Comparison of ENCODE assay signal across 2 cellular contexts in genomic region chr6:781350-781961, GRCh38.
TF ChIP-seq lines count a peak whose summit lies in the region.

No MANE protein-coding gene starts in this region.

TF ChIP-seq in IMR-90, 13 proteins besides CTCF, POLR2A, EP300 and RAD21:
- TF ChIP-seq NFE2L2 (IDR thresholded peaks at IDR 0.05; ENCODE audit: low read depth, low read length) = peak; percentile 31; the same call in 1 of the 2 replicates
- TF ChIP-seq, protein P1, sequence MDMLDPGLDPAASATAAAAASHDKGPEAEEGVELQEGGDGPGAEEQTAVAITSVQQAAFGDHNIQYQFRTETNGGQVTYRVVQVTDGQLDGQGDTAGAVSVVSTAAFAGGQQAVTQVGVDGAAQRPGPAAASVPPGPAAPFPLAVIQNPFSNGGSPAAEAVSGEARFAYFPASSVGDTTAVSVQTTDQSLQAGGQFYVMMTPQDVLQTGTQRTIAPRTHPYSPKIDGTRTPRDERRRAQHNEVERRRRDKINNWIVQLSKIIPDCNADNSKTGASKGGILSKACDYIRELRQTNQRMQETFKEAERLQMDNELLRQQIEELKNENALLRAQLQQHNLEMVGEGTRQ (IDR thresholded peaks at IDR 0.05; ENCODE audit: low read depth, low read length) = no peak

TF ChIP-seq in H1, 55 proteins besides CTCF, POLR2A, EP300 and RAD21:
- TF ChIP-seq, protein P2, sequence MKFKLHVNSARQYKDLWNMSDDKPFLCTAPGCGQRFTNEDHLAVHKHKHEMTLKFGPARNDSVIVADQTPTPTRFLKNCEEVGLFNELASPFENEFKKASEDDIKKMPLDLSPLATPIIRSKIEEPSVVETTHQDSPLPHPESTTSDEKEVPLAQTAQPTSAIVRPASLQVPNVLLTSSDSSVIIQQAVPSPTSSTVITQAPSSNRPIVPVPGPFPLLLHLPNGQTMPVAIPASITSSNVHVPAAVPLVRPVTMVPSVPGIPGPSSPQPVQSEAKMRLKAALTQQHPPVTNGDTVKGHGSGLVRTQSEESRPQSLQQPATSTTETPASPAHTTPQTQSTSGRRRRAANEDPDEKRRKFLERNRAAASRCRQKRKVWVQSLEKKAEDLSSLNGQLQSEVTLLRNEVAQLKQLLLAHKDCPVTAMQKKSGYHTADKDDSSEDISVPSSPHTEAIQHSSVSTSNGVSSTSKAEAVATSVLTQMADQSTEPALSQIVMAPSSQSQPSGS (IDR thresholded peaks at IDR 0.05; ENCODE audit: low read length) = no peak
- no peak for TF ChIP-seq CBX5 (IDR thresholded peaks at IDR 0.05; ENCODE audit: low read depth, low read length)
- peak; percentile 15; the same call in 1 of the 2 replicates for TF ChIP-seq BACH1 (IDR thresholded peaks at IDR 0.05; ENCODE audit: low read length)
- no peak for TF ChIP-seq ATF3 (IDR thresholded peaks at IDR 0.05; ENCODE audit: insufficient read depth, low read depth, low read length)
- TF ChIP-seq CREB1 (IDR thresholded peaks at IDR 0.05) = no peak
- TF ChIP-seq GABPA (IDR thresholded peaks at IDR 0.05; ENCODE audit: borderline replicate concordance, insufficient read depth, low read length) = no peak
